20 cellular contexts compared by ENCODE assay signal in genomic region chr12:65414526-65414925, GRCh38.
DNase-seq lines count a peak whose midpoint lies in the region; ATAC-seq and TF ChIP-seq lines count a peak whose summit lies in the region.
"Had no signal": no experiment of that assay in that cellular context is flagged by ENCODE, and none has a peak within 500 bp of the region (broad histone marks: within the 10 kb centered on the region; RNA-seq: fewer than 3 reads in every experiment).

No MANE protein-coding gene starts in this region.

- no peak overlapping the region for H3K23ac ChIP-seq in mesenchymal stem cell (ENCODE audit: low read length in 2 of 2)

- no peaks in the 10 kb centered on the region for H3K27me3 ChIP-seq in mesenchymal stem cell (ENCODE audit: control insufficient read depth in 1 of 2, insufficient read depth in 1 of 2, low read length in 2 of 2)

- H4K8ac ChIP-seq in mesenchymal stem cell (ENCODE audit: low read length), result no peak overlapping the region

- no peak overlapping the region for H3K18ac ChIP-seq in mesenchymal stem cell (ENCODE audit: low read depth in 1 of 2, low read length in 2 of 2)

- no peak overlapping the region for H2BK120ac ChIP-seq in mesenchymal stem cell (ENCODE audit: low read depth, low read length)

- POLR2A ChIA-PET in naive thymus-derived CD8-positive, alpha-beta T cell (lab: Charles Lee), result no interaction called here

- no peaks in the 10 kb centered on the region for H3K4me1 ChIP-seq in mesenchymal stem cell (ENCODE audit: control insufficient read depth, insufficient read depth, low read depth, low read length)

- DNase-seq in ELR (ENCODE audit: low read depth), result peak; percentile 41
- peak; percentile 27 for DNase-seq in HT1080 (ENCODE audit: low read depth)
- peak; percentile 30 to 72 for DNase-seq in cardiac fibroblast (ENCODE audit: low read depth in 2 of 2)
- DNase-seq in mesenchymal stem cell, result peak; percentile 17
- DNase-seq in iPS-NIHi11 (ENCODE audit: low spot score), result no peak
- DNase-seq in naive thymus-derived CD8-positive, alpha-beta T cell, result no peak
- DNase-seq in cerebellar nuclear complex (lab: John Stamatoyannopoulos, UW), result no peak
- DNase-seq: C1 segment of cervical spinal cord; CD8-positive, alpha-beta T cell; NCI-H1105; NCI-H146; NCI-H2029; NCI-H2227 treated with DMSO at 0.1 percent for 48 hours; NCI-H510A treated with DMSO at 0.1 percent for 48 hours; NCI-H748 treated with DMSO at 0.1 percent for 48 hours; SHP77 treated with DMSO at 0.1 percent for 48 hours; SW 1271 had no signal

- 89% methylated on average over 1 of the region's 5 CpGs for WGBS in mesenchymal stem cell

- no peak overlapping the region for H4K91ac ChIP-seq in mesenchymal stem cell (ENCODE audit: low read length)

- no peak overlapping the region for H2BK12ac ChIP-seq in mesenchymal stem cell (ENCODE audit: low read length in 2 of 2)

- no peak overlapping the region for H3K4me3 Mint-ChIP-seq in naive thymus-derived CD8-positive, alpha-beta T cell
- H3K4me3 Mint-ChIP-seq: CD8-positive, alpha-beta T cell had no signal

- no peaks in the 10 kb centered on the region for H3K9me3 ChIP-seq in mesenchymal stem cell (ENCODE audit: control insufficient read depth, low read length)
- H3K9me3 ChIP-seq: A549 had no signal

- H3K27ac ChIP-seq in mesenchymal stem cell (ENCODE audit: low read length, poor library complexity, severe bottlenecking), result no peak overlapping the region
- H3K27ac ChIP-seq: RWPE1, SK-N-MC had no signal

- H3K14ac ChIP-seq in mesenchymal stem cell (ENCODE audit: low read length in 2 of 2), result no peak overlapping the region

- H3K4ac ChIP-seq in mesenchymal stem cell (ENCODE audit: low read depth in 1 of 2, low read length in 2 of 2), result no peak overlapping the region

- no peak overlapping the region for H3K27ac Mint-ChIP-seq in naive thymus-derived CD8-positive, alpha-beta T cell
- H3K27ac Mint-ChIP-seq: CD8-positive, alpha-beta T cell had no signal

- H3K9ac ChIP-seq in mesenchymal stem cell (ENCODE audit: low read length), result no peak overlapping the region

- TF ChIP-seq CTCF in cardiac fibroblast (IDR thresholded peaks at IDR 0.05; ENCODE audit: low read depth, low read length), result no peak

- no peak overlapping the region for H3K4me3 ChIP-seq in cardiac fibroblast (replicated peaks in 1 of 2; ENCODE audit: low read depth in 2 of 2, low read length in 2 of 2)
- no peak overlapping the region for H3K4me3 ChIP-seq in mesenchymal stem cell (ENCODE audit: insufficient read depth in 1 of 2, low read depth in 1 of 2, low read length in 2 of 2)
- H3K4me3 ChIP-seq: A549, SK-N-MC had no signal

- peaks cover 7% of the 10 kb centered on the region for H3K79me1 ChIP-seq in mesenchymal stem cell (replicated peaks; ENCODE audit: low read length, poor library complexity, severe bottlenecking)

- ATAC-seq in naive thymus-derived CD8-positive, alpha-beta T cell, result no peak
- ATAC-seq: CD8-positive, alpha-beta T cell had no signal

- no peak overlapping the region for H3K4me2 ChIP-seq in mesenchymal stem cell (ENCODE audit: low read length, poor library complexity, severe bottlenecking)

- H3K4me1 Mint-ChIP-seq in naive thymus-derived CD8-positive, alpha-beta T cell, result peaks cover 0 to 2% (median 0%) of the 10 kb centered on the region in 4 donors

- H2AK5ac ChIP-seq in mesenchymal stem cell (ENCODE audit: low read length, severe bottlenecking), result no peak overlapping the region

- no peak overlapping the region for H2AFZ ChIP-seq in mesenchymal stem cell (ENCODE audit: low read depth, low read length)

- peaks cover 0 to 2% (median 0%) of the 10 kb centered on the region in 5 donors for H3K27me3 Mint-ChIP-seq in naive thymus-derived CD8-positive, alpha-beta T cell

- H3K9me3 Mint-ChIP-seq in naive thymus-derived CD8-positive, alpha-beta T cell, result peaks cover 0 to 6% (median 0%) of the 10 kb centered on the region in 9 donors
- H3K9me3 Mint-ChIP-seq: CD8-positive, alpha-beta T cell had no signal

- no peak overlapping the region for H2BK15ac ChIP-seq in mesenchymal stem cell (ENCODE audit: low read depth, poor library complexity, severe bottlenecking)

- peaks cover 10 to 12% of the 10 kb centered on the region in 2 experiments for H3K36me3 ChIP-seq in mesenchymal stem cell (ENCODE audit: control insufficient read depth in 1 of 2, insufficient read depth in 2 of 2, low read depth in 1 of 2, low read length in 2 of 2)

- no peak overlapping the region for H2BK5ac ChIP-seq in mesenchymal stem cell (ENCODE audit: low read depth, low read length, poor library complexity, severe bottlenecking)

- H3K36me3 Mint-ChIP-seq in naive thymus-derived CD8-positive, alpha-beta T cell, result no peaks in the 10 kb centered on the region
- H3K36me3 Mint-ChIP-seq: CD8-positive, alpha-beta T cell had no signal

Comparison
In these comparisons a context has a peak if more than half of its experiments do, and no peak if none do; other contexts are left out.
1. DNase-seq: peak in ELR (single experiment), HT1080 (single experiment), cardiac fibroblast (2 of 2) and mesenchymal stem cell (single experiment); none in iPS-NIHi11 (single experiment), naive thymus-derived CD8-positive, alpha-beta T cell (0 of 10) and cerebellar nuclear complex (0 of 2).